Comparison of ENCODE assay signal across 8 cellular contexts in the genomic region with DNA sequence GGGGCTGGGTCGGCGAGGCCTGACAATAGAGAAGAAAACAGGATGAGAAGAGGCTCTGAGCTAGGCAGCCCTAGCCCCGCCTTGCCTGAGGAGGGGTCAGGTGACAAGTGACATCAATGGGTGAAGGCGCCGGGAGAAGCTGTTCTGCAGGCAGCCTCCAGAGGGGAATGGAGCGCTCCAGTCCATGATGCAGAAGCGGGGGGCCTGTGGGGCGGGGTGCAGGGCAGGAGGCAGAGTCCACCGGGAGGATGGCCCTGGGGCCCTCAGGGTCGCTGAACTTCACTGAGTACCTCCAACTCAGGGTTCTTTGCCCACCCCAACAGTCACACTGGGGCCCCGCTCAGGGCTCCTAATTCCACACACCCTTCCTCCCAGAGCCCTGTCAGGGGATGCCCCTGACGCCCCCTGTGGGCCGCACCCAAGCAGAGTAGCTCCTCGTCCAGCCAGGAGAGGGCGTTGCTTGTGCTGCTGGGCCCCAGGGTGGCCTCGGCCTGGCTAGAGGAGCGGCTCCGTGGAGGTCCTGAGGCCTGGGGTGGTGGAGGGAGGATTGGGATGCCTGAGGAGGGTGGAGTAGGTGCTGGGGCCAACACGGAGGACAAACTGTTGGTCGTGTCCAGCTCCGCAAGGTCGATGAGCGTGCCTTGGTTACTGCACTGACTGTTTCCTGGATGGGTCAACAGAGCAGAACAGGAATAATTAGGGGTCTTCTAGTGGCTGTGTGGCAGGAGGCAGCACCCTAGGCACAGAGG.
A peak's percentile ranks its signal among the peaks of the same experiment; 100 is the strongest.
DNase-seq lines count a peak whose midpoint lies in the region; TF ChIP-seq lines count a peak whose summit lies in the region.

No MANE protein-coding gene starts in this region.

- no peak overlapping the region for H3K4me3 ChIP-seq in WERI-Rb-1 (ENCODE audit: low read depth, low read length)

- DNase-seq in NCI-H524 (lab: John Stamatoyannopoulos, UW) (peak; percentile 43 to 70), NCI-H524 treated with DMSO at 0.1 percent for 48 hours (lab: John Stamatoyannopoulos, UW) (no peak), NCI-H1105 (lab: John Stamatoyannopoulos, UW) (peak; percentile 83), WERI-Rb-1 (peak; percentile 94), nucleus accumbens (lab: John Stamatoyannopoulos, UW) (peak in 37 of 56 donors; percentile 12 to 80 (median 42)), epidermal melanocyte (ENCODE audit: insufficient read length, low spot score) (no peak), kidney glomerular epithelial cell (lab: John Stamatoyannopoulos, UW) (no peak)
- peak; percentile 1 for DNase-seq in effector CD8-positive, alpha-beta T cell (lab: John Stamatoyannopoulos, UW)

- H3K27me3 ChIP-seq in WERI-Rb-1 (ENCODE audit: insufficient read depth, low read depth, severe bottlenecking) = no peaks in the 10 kb centered on the region

- H3K9me3 ChIP-seq in WERI-Rb-1 (ENCODE audit: severe bottlenecking) = no peaks in the 10 kb centered on the region

- H3K36me3 ChIP-seq in WERI-Rb-1 = peaks cover 94% of the 10 kb centered on the region

- peak; percentile 100 for TF ChIP-seq CTCF in WERI-Rb-1 (IDR thresholded peaks at IDR 0.05; ENCODE audit: low read depth, low read length)

- H3K27ac ChIP-seq in WERI-Rb-1 = peak overlapping the region; percentile 48

Comparison
In these comparisons a context has a peak if more than half of its experiments do, and no peak if none do; other contexts are left out.
1. DNase-seq: peak in NCI-H524 (2 of 2), NCI-H1105 (single experiment), WERI-Rb-1 (single experiment), effector CD8-positive, alpha-beta T cell (single experiment) and nucleus accumbens (37 of 56); none in NCI-H524 treated with DMSO at 0.1 percent for 48 hours (single experiment), epidermal melanocyte (single experiment) and kidney glomerular epithelial cell (single experiment).